In genomic region chr6:88965691-88966090, GRCh38 we compare ENCODE assay signal across 19 cellular contexts. TPM values are rescaled to one million over a fixed set of nuclear protein-coding genes. Genes with fewer than 3 reads are reported as not detected.
DNase-seq lines count a peak whose midpoint lies in the region; ATAC-seq, FAIRE-seq and TF ChIP-seq lines count a peak whose summit lies in the region.
"Had no signal": no experiment of that assay in that cellular context is flagged by ENCODE, and none has a peak within 500 bp of the region (broad histone marks: within the 10 kb centered on the region; RNA-seq: fewer than 3 reads in every experiment).

No MANE protein-coding gene starts in this region.

- H3K36me3 ChIP-seq in iPS-20b (ENCODE audit: insufficient read depth, low read depth, low read length) (no peaks in the 10 kb centered on the region), pancreas (no peaks in the 10 kb centered on the region)

- no peak for TF ChIP-seq CTCF in natural killer cell (IDR thresholded peaks at IDR 0.05)
- TF ChIP-seq CTCF in pancreas (IDR thresholded peaks at IDR 0.05) = no peak

- H3K27ac Mint-ChIP-seq in natural killer cell treated with Interleukin-12 subunit alpha and Interleukin-12 subunit beta and Interleukin-15 and Interleukin-18, amount 100 ng/mL, for 72 hours = no peak overlapping the region
- H3K27ac Mint-ChIP-seq in natural killer cell = no peak overlapping the region
- no peak overlapping the region for H3K27ac Mint-ChIP-seq in activated T-helper 17 cell treated with anti-CD3 and anti-CD28 coated beads, Interleukin-2, amount 50 U/mL, for 72 hours
- H3K27ac Mint-ChIP-seq in stimulated activated effector memory CD8-positive, alpha-beta T cell treated with anti-CD3 and anti-CD28 coated beads, Interleukin-12 subunit alpha, Interleukin-12 subunit beta, amount 100 ng/mL, for 72 hours = no peak overlapping the region

- peak overlapping the region; percentile 96 for H3K4me3 Mint-ChIP-seq in natural killer cell treated with Interleukin-12 subunit alpha and Interleukin-12 subunit beta and Interleukin-15 and Interleukin-18, amount 100 ng/mL, for 72 hours
- no peak overlapping the region for H3K4me3 Mint-ChIP-seq in natural killer cell
- peak overlapping the region; percentile 100 for H3K4me3 Mint-ChIP-seq in activated T-helper 17 cell treated with anti-CD3 and anti-CD28 coated beads, Interleukin-2, amount 50 U/mL, for 72 hours
- H3K4me3 Mint-ChIP-seq in stimulated activated effector memory CD8-positive, alpha-beta T cell treated with anti-CD3 and anti-CD28 coated beads, Interleukin-12 subunit alpha, Interleukin-12 subunit beta, amount 100 ng/mL, for 72 hours = peak overlapping the region; percentile 99

- 95 to 97% methylated on average over 2 of the region's 2 CpGs for WGBS in pancreas, 2 donors

- H3K9me3 Mint-ChIP-seq in natural killer cell treated with Interleukin-12 subunit alpha and Interleukin-12 subunit beta and Interleukin-15 and Interleukin-18, amount 100 ng/mL, for 72 hours = no peaks in the 10 kb centered on the region
- peaks cover 3 to 4% of the 10 kb centered on the region in 2 donors for H3K9me3 Mint-ChIP-seq in natural killer cell
- H3K9me3 Mint-ChIP-seq in activated T-helper 17 cell treated with anti-CD3 and anti-CD28 coated beads, Interleukin-2, amount 50 U/mL, for 72 hours = no peaks in the 10 kb centered on the region
- H3K9me3 Mint-ChIP-seq in stimulated activated effector memory CD8-positive, alpha-beta T cell treated with anti-CD3 and anti-CD28 coated beads, Interleukin-12 subunit alpha, Interleukin-12 subunit beta, amount 100 ng/mL, for 72 hours = no peaks in the 10 kb centered on the region

- FAIRE-seq in pancreas (lab: Jason Lieb, UNC) = no peak
- FAIRE-seq: A549, GM19239 had no signal

- H3K27me3 Mint-ChIP-seq in natural killer cell treated with Interleukin-12 subunit alpha and Interleukin-12 subunit beta and Interleukin-15 and Interleukin-18, amount 100 ng/mL, for 72 hours = no peaks in the 10 kb centered on the region
- no peaks in the 10 kb centered on the region for H3K27me3 Mint-ChIP-seq in natural killer cell (ENCODE audit: low read depth in 2 of 2)
- no peaks in the 10 kb centered on the region for H3K27me3 Mint-ChIP-seq in activated T-helper 17 cell treated with anti-CD3 and anti-CD28 coated beads, Interleukin-2, amount 50 U/mL, for 72 hours

- H3K4me3 ChIP-seq in iPS-20b (ENCODE audit: low read length) (0 out of 2 replicates have a peak overlapping the region, but pooled peaks have one; percentile 36), pancreas (no peak overlapping the region)
- H3K4me3 ChIP-seq: A549; BLaER1 treated with 17β-estradiol and CSF1 and Interleukin-3, amounts not matched to agents 10 nM and 100 nM had no signal

- peaks cover 8% of the 10 kb centered on the region; the same call in 1 of the 2 replicates for H3K4me1 ChIP-seq in iPS-20b (ENCODE audit: insufficient read depth, low read length)
- peaks cover 5 to 7% (median 7%) of the 10 kb centered on the region in 3 donors for H3K4me1 ChIP-seq in pancreas

- intact Hi-C loops in natural killer cell (cut with micrococcal nuclease) = no loop called here
- intact Hi-C loops in pancreas (cut with DNase I) = no loop called here
- intact Hi-C loops in Right ventricle myocardium superior (cut with DNase I) = no loop called here

- H3K36me3 Mint-ChIP-seq in natural killer cell treated with Interleukin-12 subunit alpha and Interleukin-12 subunit beta and Interleukin-15 and Interleukin-18, amount 100 ng/mL, for 72 hours = peaks cover 10% of the 10 kb centered on the region
- peaks cover 15% of the 10 kb centered on the region for H3K36me3 Mint-ChIP-seq in natural killer cell
- peaks cover 8% of the 10 kb centered on the region for H3K36me3 Mint-ChIP-seq in activated T-helper 17 cell treated with anti-CD3 and anti-CD28 coated beads, Interleukin-2, amount 50 U/mL, for 72 hours (ENCODE audit: low read depth)
- H3K36me3 Mint-ChIP-seq in stimulated activated effector memory CD8-positive, alpha-beta T cell treated with anti-CD3 and anti-CD28 coated beads, Interleukin-12 subunit alpha, Interleukin-12 subunit beta, amount 100 ng/mL, for 72 hours = peaks cover 15% of the 10 kb centered on the region

- peak overlapping the region; percentile 21; the same call in 1 of the 2 replicates for H3K9ac ChIP-seq in iPS-20b (ENCODE audit: low read depth, low read length)
- H3K9ac ChIP-seq: BLaER1 treated with 17β-estradiol and CSF1 and Interleukin-3, amounts not matched to agents 10 nM and 100 nM had no signal

- H3K9me3 ChIP-seq in iPS-20b (ENCODE audit: insufficient read depth, low read depth, low read length) (0 out of 2 replicates have a peak, but pooled peaks cover 4% of the 10 kb centered on the region), pancreas (no peaks in the 10 kb centered on the region)

- DNase-seq in natural killer cell treated with Interleukin-12 subunit alpha and Interleukin-12 subunit beta and Interleukin-15 and Interleukin-18, amount 100 ng/mL, for 72 hours (ENCODE audit: low spot score) = no peak
- DNase-seq in natural killer cell (no peak), cerebellar nuclear complex (lab: John Stamatoyannopoulos, UW) (no peak), pancreas (no peak), Right ventricle myocardium superior (no peak)
- DNase-seq in stimulated activated effector memory CD8-positive, alpha-beta T cell treated with anti-CD3 and anti-CD28 coated beads, Interleukin-12 subunit alpha, Interleukin-12 subunit beta, amount 100 ng/mL, for 72 hours (ENCODE audit: low spot score in 2 of 2) = no peak
- DNase-seq: KBM-7, MV-4-11, NCI-H1417, NCI-H2029, NCI-H2171 treated with DMSO at 0.1 percent for 48 hours, NCI-H446 treated with DMSO at 0.1 percent for 48 hours, NCI-H748 treated with DMSO at 0.1 percent for 48 hours, RPMI8226 had no signal

- no peak for ATAC-seq in natural killer cell treated with Interleukin-12 subunit alpha and Interleukin-12 subunit beta and Interleukin-15 and Interleukin-18, amount 100 ng/mL, for 72 hours
- ATAC-seq in natural killer cell (no peak), pancreas (no peak), Right ventricle myocardium superior (ENCODE audit: poor library complexity) (no peak)
- no peak for ATAC-seq in activated T-helper 17 cell treated with anti-CD3 and anti-CD28 coated beads, Interleukin-2, amount 50 U/mL, for 72 hours (replicated peaks)
- ATAC-seq in stimulated activated effector memory CD8-positive, alpha-beta T cell treated with anti-CD3 and anti-CD28 coated beads, Interleukin-12 subunit alpha, Interleukin-12 subunit beta, amount 100 ng/mL, for 72 hours = no peak
- ATAC-seq: A549 had no signal

- peaks cover 18 to 22% of the 10 kb centered on the region in 2 donors for H3K4me1 Mint-ChIP-seq in natural killer cell treated with Interleukin-12 subunit alpha and Interleukin-12 subunit beta and Interleukin-15 and Interleukin-18, amount 100 ng/mL, for 72 hours (ENCODE audit: low read depth in 2 of 2)
- peaks cover 25 to 33% of the 10 kb centered on the region in 2 donors for H3K4me1 Mint-ChIP-seq in natural killer cell
- H3K4me1 Mint-ChIP-seq in activated T-helper 17 cell treated with anti-CD3 and anti-CD28 coated beads, Interleukin-2, amount 50 U/mL, for 72 hours = no peaks in the 10 kb centered on the region
- H3K4me1 Mint-ChIP-seq in stimulated activated effector memory CD8-positive, alpha-beta T cell treated with anti-CD3 and anti-CD28 coated beads, Interleukin-12 subunit alpha, Interleukin-12 subunit beta, amount 100 ng/mL, for 72 hours = peaks cover 24% of the 10 kb centered on the region

- H3K27ac ChIP-seq in iPS-20b (ENCODE audit: low read length) (no peak overlapping the region), pancreas (no peak overlapping the region)
- H3K27ac ChIP-seq: A549; BLaER1 treated with 17β-estradiol and CSF1 and Interleukin-3, amounts not matched to agents 10 nM and 100 nM had no signal

- H3K27me3 ChIP-seq in iPS-20b (ENCODE audit: insufficient read depth, low read length) = peaks cover 12% of the 10 kb centered on the region
- no peaks in the 10 kb centered on the region for H3K27me3 ChIP-seq in pancreas
- H3K27me3 ChIP-seq: BLaER1 treated with 17β-estradiol and CSF1 and Interleukin-3, amounts not matched to agents 10 nM and 100 nM had no signal

RNA-seq across cellular contexts. Expression of gene RNGTT, which starts 2.3 kb away (rescaled TPM):
- total RNA-seq in natural killer cell treated with Interleukin-12 subunit alpha and Interleukin-12 subunit beta and Interleukin-15 and Interleukin-18, amount 100 ng/mL, for 72 hours = 10 to 100 TPM; 26.9 to 36.4 TPM
- total RNA-seq in natural killer cell = 10 to 100 TPM; 23.1 to 27.2 (median 23.1) TPM
- 10 to 100 TPM; 20.9 to 23.3 TPM for total RNA-seq in activated T-helper 17 cell treated with anti-CD3 and anti-CD28 coated beads, Interleukin-2, amount 50 U/mL, for 72 hours
- 1 to 10 TPM; 2.6 to 6.1 (median 3.5) TPM for total RNA-seq in pancreas
- 1 to 10 TPM; 1.7 to 2.9 TPM for polyA plus RNA-seq in pancreas
- 7.6 TPM for total RNA-seq in Right ventricle myocardium superior
